ENCODE assay signal across 12 cellular contexts in the genomic region with DNA sequence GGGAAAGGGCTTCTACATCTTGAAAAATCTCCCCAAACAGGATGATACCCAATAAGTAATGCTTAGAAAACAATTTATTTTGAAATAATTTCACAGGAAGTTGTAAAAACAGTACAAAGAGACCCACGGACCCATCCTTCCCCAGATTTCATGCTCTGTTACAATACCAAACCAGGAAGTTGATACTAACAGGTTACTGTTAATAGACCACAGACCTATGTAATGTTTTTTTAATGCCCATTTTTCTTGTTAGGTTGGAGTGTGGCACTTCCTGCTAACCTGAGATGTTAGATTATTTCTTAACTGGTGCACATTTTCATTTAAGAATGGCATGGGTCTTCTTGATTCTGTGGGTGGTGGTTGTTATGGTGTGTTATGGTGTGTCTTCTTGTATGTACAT. TPM values are rescaled to one million over a fixed set of nuclear protein-coding genes. Genes with fewer than 3 reads are reported as not detected.
DNase-seq lines count a peak whose midpoint lies in the region; ATAC-seq and TF ChIP-seq lines count a peak whose summit lies in the region.
"Had no signal": no experiment of that assay in that cellular context is flagged by ENCODE, and none has a peak within 500 bp of the region (broad histone marks: within the 10 kb centered on the region; RNA-seq: fewer than 3 reads in every experiment).

No MANE protein-coding gene starts in this region.

- intact Hi-C loops in left ventricle myocardium inferior (cut with micrococcal nuclease), result no loop called here
- intact Hi-C loops in left ventricle myocardium superior (cut with micrococcal nuclease), result no loop called here

- peaks cover 4 to 8% of the 10 kb centered on the region in 2 donors for H3K9me3 Mint-ChIP-seq in effector memory CD8-positive, alpha-beta T cell
- H3K9me3 Mint-ChIP-seq in type B pancreatic cell, result peaks cover 13% of the 10 kb centered on the region

- H3K36me3 ChIP-seq in left ventricle myocardium inferior, result no peaks in the 10 kb centered on the region
- H3K36me3 ChIP-seq: heart right ventricle had no signal

- H3K27ac Mint-ChIP-seq in effector memory CD8-positive, alpha-beta T cell, result peak overlapping the region; percentile 88 to 91
- H3K27ac Mint-ChIP-seq in type B pancreatic cell, result peak overlapping the region; percentile 5

- peaks cover 13% of the 10 kb centered on the region for H3K9me3 ChIP-seq in left ventricle myocardium inferior (replicated peaks)

- peaks cover 68% of the 10 kb centered on the region for H3K4me1 ChIP-seq in left ventricle myocardium inferior

- no peak for TF ChIP-seq CTCF in left ventricle myocardium inferior (IDR thresholded peaks at IDR 0.05; ENCODE audit: borderline replicate concordance)
- no peak for TF ChIP-seq CTCF in type B pancreatic cell (conservative IDR thresholded peaks at IDR 0.05)

- H3K27me3 ChIP-seq in left ventricle myocardium inferior (ENCODE audit: low read depth), result no peaks in the 10 kb centered on the region
- H3K27me3 ChIP-seq: heart right ventricle, SJCRH30 had no signal

- no peak overlapping the region for H3K4me3 ChIP-seq in left ventricle myocardium inferior
- H3K4me3 ChIP-seq: heart right ventricle, SJCRH30 had no signal

- no peak for DNase-seq in left ventricle myocardium inferior
- DNase-seq in left ventricle myocardium superior, result no peak
- DNase-seq in NOMO-1 treated with dmso at 0.1 percent for 144 hours (lab: John Stamatoyannopoulos, UW; ENCODE audit: unreplicated experiment), result peak; percentile 16
- DNase-seq in effector memory CD8-positive, alpha-beta T cell, result no peak
- DNase-seq in type B pancreatic cell (ENCODE audit: extremely low spot score, unreplicated experiment), result no peak
- no peak for DNase-seq in OCI-M1 (lab: John Stamatoyannopoulos, UW)
- no peak for DNase-seq in G401 (ENCODE audit: low spot score)
- DNase-seq in GOT3 (lab: John Stamatoyannopoulos, UW), result no peak
- DNase-seq: cortex of kidney, heart right ventricle, SJCRH30 had no signal

- peaks cover 71 to 88% of the 10 kb centered on the region in 2 donors for H3K4me1 Mint-ChIP-seq in effector memory CD8-positive, alpha-beta T cell (ENCODE audit: low read depth in 2 of 2)
- H3K4me1 Mint-ChIP-seq in type B pancreatic cell (ENCODE audit: unreplicated experiment), result no peaks in the 10 kb centered on the region

- peaks cover 6% of the 10 kb centered on the region for H3K36me3 Mint-ChIP-seq in effector memory CD8-positive, alpha-beta T cell (ENCODE audit: insufficient read depth)
- peaks cover 8% of the 10 kb centered on the region for H3K36me3 Mint-ChIP-seq in type B pancreatic cell

- H3K27me3 Mint-ChIP-seq in effector memory CD8-positive, alpha-beta T cell, result no peaks in the 10 kb centered on the region
- no peaks in the 10 kb centered on the region for H3K27me3 Mint-ChIP-seq in type B pancreatic cell

- peak overlapping the region; percentile 62 to 66 for H3K4me3 Mint-ChIP-seq in effector memory CD8-positive, alpha-beta T cell
- H3K4me3 Mint-ChIP-seq in type B pancreatic cell, result no peak overlapping the region

- no peak for ATAC-seq in left ventricle myocardium superior
- ATAC-seq in effector memory CD8-positive, alpha-beta T cell (replicated peaks), result peak; percentile 72

- H3K27ac ChIP-seq in left ventricle myocardium inferior (replicated peaks), result peak overlapping the region; percentile 19
- H3K27ac ChIP-seq: C4-2B, SJCRH30 had no signal

- in situ Hi-C loops in G401 (cut with HindIII; ENCODE audit: low sequenced_read_pairs), result no loop called here

RNA-seq across cellular contexts. Expression of a gene that starts 21.4 kb away (rescaled TPM):
- 98.7 TPM for total RNA-seq in left ventricle myocardium inferior
- 98.1 TPM for total RNA-seq in left ventricle myocardium superior
- 33.3 and 37.2 TPM in 2 replicates for total RNA-seq in type B pancreatic cell (ENCODE audit: low replicate concordance)
- 0.07 and 0.31 TPM in 2 replicates for total RNA-seq in G401 (2014; rRNA removed; shearing (Covaris generic))

Comparison
In these comparisons a context has a peak if more than half of its experiments do, and no peak if none do; other contexts are left out.
1. RNA of a gene that starts 21.4 kb away (total RNA-seq): 98.7 TPM in left ventricle myocardium inferior (single experiment), 98.1 TPM in left ventricle myocardium superior (single experiment) and 33.3 to 37.2 TPM in type B pancreatic cell; 0.07 to 0.31 TPM in G401; every median in the first group is over 10 times any median in the second.